Comparison of ENCODE assay signal across 1 cellular context in genomic region chr20:844473-845225, GRCh38.
TF ChIP-seq lines count a peak whose summit lies in the region.

No MANE protein-coding gene starts in this region.

TF ChIP-seq in H1, 55 proteins besides CTCF, POLR2A, EP300 and RAD21 (continued from another document):
- TF ChIP-seq SP1 (IDR thresholded peaks at IDR 0.05; ENCODE audit: low read depth, low read length) (no peak), EGR1 (IDR thresholded peaks at IDR 0.05; ENCODE audit: borderline replicate concordance, low read depth, low read length) (peak; percentile 55; the same call in 1 of the 2 replicates), KDM4A (IDR thresholded peaks at IDR 0.05; ENCODE audit: low read depth, low read length, severe bottlenecking) (peak; percentile 72), CEBPB (IDR thresholded peaks at IDR 0.05; ENCODE audit: low read depth, low read length) (no peak), TEAD4 (IDR thresholded peaks at IDR 0.05; ENCODE audit: low read depth, low read length) (no peak), SIN3A (conservative IDR thresholded peaks at IDR 0.05 in 1 of 2, IDR thresholded peaks at IDR 0.05 in 1 of 2; ENCODE audit: low read depth in 1 of 2, low read length in 2 of 2) (0 out of 4 replicates have a peak, but pooled peaks of 1 of the 2 experiments have one; percentile 27), FOSL1 (IDR thresholded peaks at IDR 0.05; ENCODE audit: insufficient read depth, low read depth, low read length) (no peak), TAF7 (optimal IDR thresholded peaks at IDR 0.05; ENCODE audit: borderline replicate concordance, low read depth, low read length) (no peak)
